Comparison of ENCODE assay signal across 2 cellular contexts in genomic region chrX:71536285-71536684, GRCh38.
TF ChIP-seq lines count a peak whose summit lies in the region.

No MANE protein-coding gene starts in this region.

TF ChIP-seq in SK-N-SH, 30 proteins besides CTCF, POLR2A, EP300 and RAD21 (continued from another document):
- TF ChIP-seq PBX3 (IDR thresholded peaks at IDR 0.05) (no peak), MEF2A (IDR thresholded peaks at IDR 0.05; ENCODE audit: borderline replicate concordance, low read depth) (no peak), TAF1 (IDR thresholded peaks at IDR 0.05; ENCODE audit: borderline replicate concordance, low read depth, low read length) (no peak), POLR2AphosphoS5 (IDR thresholded peaks at IDR 0.05; ENCODE audit: low read depth, low read length) (no peak), NFIC (IDR thresholded peaks at IDR 0.05; ENCODE audit: borderline replicate concordance) (no peak)

TF ChIP-seq in SK-N-SH treated with all-trans-retinoic acid at 6 μM for 48 hours, 23 proteins besides CTCF, POLR2A, EP300 and RAD21 (continued from another document):
- no peak for TF ChIP-seq TSHZ2 (CRISPR knock-in tag; IDR thresholded peaks at IDR 0.05)
- TF ChIP-seq BACH2 (CRISPR knock-in tag; IDR thresholded peaks at IDR 0.05; ENCODE audit: borderline replicate concordance), result no peak
- no peak for TF ChIP-seq TOX (CRISPR knock-in tag; IDR thresholded peaks at IDR 0.05; ENCODE audit: borderline replicate concordance)
- TF ChIP-seq ISL1 (CRISPR knock-in tag; IDR thresholded peaks at IDR 0.05), result no peak
- TF ChIP-seq TCF4 (CRISPR knock-in tag; IDR thresholded peaks at IDR 0.05; ENCODE audit: borderline replicate concordance), result no peak
- no peak for TF ChIP-seq ZFP30 (CRISPR knock-in tag; IDR thresholded peaks at IDR 0.05)
- TF ChIP-seq POU6F1 (CRISPR knock-in tag; IDR thresholded peaks at IDR 0.05; ENCODE audit: borderline replicate concordance, low read depth), result no peak
- TF ChIP-seq ESRRG (CRISPR knock-in tag; IDR thresholded peaks at IDR 0.05), result no peak
- TF ChIP-seq CSRNP3 (CRISPR knock-in tag; IDR thresholded peaks at IDR 0.05), result no peak
- TF ChIP-seq ZC3H10 (CRISPR knock-in tag; IDR thresholded peaks at IDR 0.05), result no peak
- TF ChIP-seq PATZ1 (CRISPR knock-in tag; IDR thresholded peaks at IDR 0.05; ENCODE audit: borderline replicate concordance), result no peak
